Comparison of ENCODE assay signal across 1 cellular context in genomic region chr1:32013386-32014198, GRCh38.
TF ChIP-seq lines count a peak whose summit lies in the region.

A gene with protein sequence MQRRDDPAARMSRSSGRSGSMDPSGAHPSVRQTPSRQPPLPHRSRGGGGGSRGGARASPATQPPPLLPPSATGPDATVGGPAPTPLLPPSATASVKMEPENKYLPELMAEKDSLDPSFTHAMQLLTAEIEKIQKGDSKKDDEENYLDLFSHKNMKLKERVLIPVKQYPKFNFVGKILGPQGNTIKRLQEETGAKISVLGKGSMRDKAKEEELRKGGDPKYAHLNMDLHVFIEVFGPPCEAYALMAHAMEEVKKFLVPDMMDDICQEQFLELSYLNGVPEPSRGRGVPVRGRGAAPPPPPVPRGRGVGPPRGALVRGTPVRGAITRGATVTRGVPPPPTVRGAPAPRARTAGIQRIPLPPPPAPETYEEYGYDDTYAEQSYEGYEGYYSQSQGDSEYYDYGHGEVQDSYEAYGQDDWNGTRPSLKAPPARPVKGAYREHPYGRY (plus strand): TSS chr1:32013868. CDS start chr1:32013996, 128 bp downstream.

TF ChIP-seq in K562, 482 proteins besides CTCF, POLR2A, EP300 and RAD21 (continued from another document and continues in another):
- peak; percentile 83 for TF ChIP-seq CBFA2T2 (conservative IDR thresholded peaks at IDR 0.05)
- peak; percentile 70; the same call in 1 of the 2 replicates for TF ChIP-seq ELF2 (CRISPR knock-in tag; IDR thresholded peaks at IDR 0.05)
- TF ChIP-seq ZNF75A (CRISPR knock-in tag; IDR thresholded peaks at IDR 0.05) = no peak
- peak; percentile 65 for TF ChIP-seq ETV1 (tag; conservative IDR thresholded peaks at IDR 0.05; ENCODE audit: low read depth)
- no peak for TF ChIP-seq CHAMP1 (IDR thresholded peaks at IDR 0.05)
- TF ChIP-seq GATA2 (CRISPR knock-in tag; IDR thresholded peaks at IDR 0.05) = no peak
- TF ChIP-seq POLR2AphosphoS5 (IDR thresholded peaks at IDR 0.05; ENCODE audit: control insufficient read depth, insufficient read depth, low read depth, low read length) = peak; percentile 85
- no peak for TF ChIP-seq SLC30A9 (CRISPR knock-in tag; IDR thresholded peaks at IDR 0.05)
- peak; percentile 93 for TF ChIP-seq CHD1 (IDR thresholded peaks at IDR 0.05; ENCODE audit: low read length)
- TF ChIP-seq NEUROD1 (IDR thresholded peaks at IDR 0.05; ENCODE audit: borderline replicate concordance, low read depth, low read length, partially characterized antibody) = peak; percentile 50
- no peak for TF ChIP-seq XRCC3 (IDR thresholded peaks at IDR 0.05)
- TF ChIP-seq EZH2 (IDR thresholded peaks at IDR 0.05; ENCODE audit: borderline replicate concordance, low read depth, low read length) = no peak
- peak; percentile 86 for TF ChIP-seq POLR2H (tag; IDR thresholded peaks at IDR 0.05; ENCODE audit: low read depth)
- TF ChIP-seq ZNF778 (CRISPR knock-in tag; IDR thresholded peaks at IDR 0.05) = no peak
- TF ChIP-seq E2F3 (CRISPR knock-in tag; IDR thresholded peaks at IDR 0.05) = peak; percentile 71; the same call in 1 of the 2 replicates
- TF ChIP-seq SNIP1 (IDR thresholded peaks at IDR 0.05; ENCODE audit: low read depth) = no peak
- TF ChIP-seq BCL6 (CRISPR knock-in tag; IDR thresholded peaks at IDR 0.05) = no peak
- TF ChIP-seq CC2D1A (IDR thresholded peaks at IDR 0.05) = no peak
- TF ChIP-seq, protein P1, sequence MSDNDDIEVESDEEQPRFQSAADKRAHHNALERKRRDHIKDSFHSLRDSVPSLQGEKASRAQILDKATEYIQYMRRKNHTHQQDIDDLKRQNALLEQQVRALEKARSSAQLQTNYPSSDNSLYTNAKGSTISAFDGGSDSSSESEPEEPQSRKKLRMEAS (CRISPR knock-in tag; IDR thresholded peaks at IDR 0.05) = peak; percentile 99
- TF ChIP-seq, protein P2, sequence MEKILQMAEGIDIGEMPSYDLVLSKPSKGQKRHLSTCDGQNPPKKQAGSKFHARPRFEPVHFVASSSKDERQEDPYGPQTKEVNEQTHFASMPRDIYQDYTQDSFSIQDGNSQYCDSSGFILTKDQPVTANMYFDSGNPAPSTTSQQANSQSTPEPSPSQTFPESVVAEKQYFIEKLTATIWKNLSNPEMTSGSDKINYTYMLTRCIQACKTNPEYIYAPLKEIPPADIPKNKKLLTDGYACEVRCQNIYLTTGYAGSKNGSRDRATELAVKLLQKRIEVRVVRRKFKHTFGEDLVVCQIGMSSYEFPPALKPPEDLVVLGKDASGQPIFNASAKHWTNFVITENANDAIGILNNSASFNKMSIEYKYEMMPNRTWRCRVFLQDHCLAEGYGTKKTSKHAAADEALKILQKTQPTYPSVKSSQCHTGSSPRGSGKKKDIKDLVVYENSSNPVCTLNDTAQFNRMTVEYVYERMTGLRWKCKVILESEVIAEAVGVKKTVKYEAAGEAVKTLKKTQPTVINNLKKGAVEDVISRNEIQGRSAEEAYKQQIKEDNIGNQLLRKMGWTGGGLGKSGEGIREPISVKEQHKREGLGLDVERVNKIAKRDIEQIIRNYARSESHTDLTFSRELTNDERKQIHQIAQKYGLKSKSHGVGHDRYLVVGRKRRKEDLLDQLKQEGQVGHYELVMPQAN (IDR thresholded peaks at IDR 0.05; ENCODE audit: borderline replicate concordance) = peak; percentile 96
- peak; percentile 91; the same call in 1 of the 2 replicates for TF ChIP-seq MXI1 (IDR thresholded peaks at IDR 0.05; ENCODE audit: low read depth, low read length)
- TF ChIP-seq FOXA1 (IDR thresholded peaks at IDR 0.05; ENCODE audit: borderline replicate concordance) = no peak
- peak; percentile 95 for TF ChIP-seq TOE1 (IDR thresholded peaks at IDR 0.05; ENCODE audit: borderline replicate concordance)
- TF ChIP-seq TOE1 (CRISPR knock-in tag; IDR thresholded peaks at IDR 0.05; ENCODE audit: borderline replicate concordance, low read depth) = no peak
- peak; percentile 5 for TF ChIP-seq PRDM10 (IDR thresholded peaks at IDR 0.05; ENCODE audit: partially characterized antibody)
- TF ChIP-seq KDM2B (CRISPR knock-in tag; IDR thresholded peaks at IDR 0.05) = peak; percentile 92; the same call in 1 of the 2 replicates
- TF ChIP-seq FOXJ2 (tag; IDR thresholded peaks at IDR 0.05) = no peak
- TF ChIP-seq TAF15 (IDR thresholded peaks at IDR 0.05; ENCODE audit: low read depth, low read length) = no peak
- TF ChIP-seq MAFK (IDR thresholded peaks at IDR 0.05; ENCODE audit: low read length) = no peak
- TF ChIP-seq, protein P3, sequence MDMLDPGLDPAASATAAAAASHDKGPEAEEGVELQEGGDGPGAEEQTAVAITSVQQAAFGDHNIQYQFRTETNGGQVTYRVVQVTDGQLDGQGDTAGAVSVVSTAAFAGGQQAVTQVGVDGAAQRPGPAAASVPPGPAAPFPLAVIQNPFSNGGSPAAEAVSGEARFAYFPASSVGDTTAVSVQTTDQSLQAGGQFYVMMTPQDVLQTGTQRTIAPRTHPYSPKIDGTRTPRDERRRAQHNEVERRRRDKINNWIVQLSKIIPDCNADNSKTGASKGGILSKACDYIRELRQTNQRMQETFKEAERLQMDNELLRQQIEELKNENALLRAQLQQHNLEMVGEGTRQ (CRISPR knock-in tag; IDR thresholded peaks at IDR 0.05) = peak; percentile 94
- TF ChIP-seq HCFC1 (IDR thresholded peaks at IDR 0.05; ENCODE audit: low read depth, low read length) = peak; percentile 58
- TF ChIP-seq, protein P4, sequence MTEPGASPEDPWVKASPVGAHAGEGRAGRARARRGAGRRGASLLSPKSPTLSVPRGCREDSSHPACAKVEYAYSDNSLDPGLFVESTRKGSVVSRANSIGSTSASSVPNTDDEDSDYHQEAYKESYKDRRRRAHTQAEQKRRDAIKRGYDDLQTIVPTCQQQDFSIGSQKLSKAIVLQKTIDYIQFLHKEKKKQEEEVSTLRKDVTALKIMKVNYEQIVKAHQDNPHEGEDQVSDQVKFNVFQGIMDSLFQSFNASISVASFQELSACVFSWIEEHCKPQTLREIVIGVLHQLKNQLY (CRISPR knock-in tag; conservative IDR thresholded peaks at IDR 0.05) = no peak
- no peak for TF ChIP-seq ZNF133 (CRISPR knock-in tag; IDR thresholded peaks at IDR 0.05)
- TF ChIP-seq AFF4 (CRISPR knock-in tag; IDR thresholded peaks at IDR 0.05) = peak; percentile 93
- TF ChIP-seq, protein P5, sequence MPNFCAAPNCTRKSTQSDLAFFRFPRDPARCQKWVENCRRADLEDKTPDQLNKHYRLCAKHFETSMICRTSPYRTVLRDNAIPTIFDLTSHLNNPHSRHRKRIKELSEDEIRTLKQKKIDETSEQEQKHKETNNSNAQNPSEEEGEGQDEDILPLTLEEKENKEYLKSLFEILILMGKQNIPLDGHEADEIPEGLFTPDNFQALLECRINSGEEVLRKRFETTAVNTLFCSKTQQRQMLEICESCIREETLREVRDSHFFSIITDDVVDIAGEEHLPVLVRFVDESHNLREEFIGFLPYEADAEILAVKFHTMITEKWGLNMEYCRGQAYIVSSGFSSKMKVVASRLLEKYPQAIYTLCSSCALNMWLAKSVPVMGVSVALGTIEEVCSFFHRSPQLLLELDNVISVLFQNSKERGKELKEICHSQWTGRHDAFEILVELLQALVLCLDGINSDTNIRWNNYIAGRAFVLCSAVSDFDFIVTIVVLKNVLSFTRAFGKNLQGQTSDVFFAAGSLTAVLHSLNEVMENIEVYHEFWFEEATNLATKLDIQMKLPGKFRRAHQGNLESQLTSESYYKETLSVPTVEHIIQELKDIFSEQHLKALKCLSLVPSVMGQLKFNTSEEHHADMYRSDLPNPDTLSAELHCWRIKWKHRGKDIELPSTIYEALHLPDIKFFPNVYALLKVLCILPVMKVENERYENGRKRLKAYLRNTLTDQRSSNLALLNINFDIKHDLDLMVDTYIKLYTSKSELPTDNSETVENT (CRISPR knock-in tag; IDR thresholded peaks at IDR 0.05) = 0 out of 2 replicates have a peak, but pooled peaks have one; percentile 30
- peak; percentile 74; the same call in 1 of the 2 replicates for TF ChIP-seq MITF (IDR thresholded peaks at IDR 0.05)
- no peak; the same call in 1 of the 2 replicates for TF ChIP-seq ZNF12 (CRISPR knock-in tag; IDR thresholded peaks at IDR 0.05)
- TF ChIP-seq ZNF347 (CRISPR knock-in tag; IDR thresholded peaks at IDR 0.05; ENCODE audit: low read depth) = no peak
- no peak for TF ChIP-seq ZBTB8A (IDR thresholded peaks at IDR 0.05; ENCODE audit: partially characterized antibody)
- no peak for TF ChIP-seq ID3 (CRISPR knock-in tag; IDR thresholded peaks at IDR 0.05)
- TF ChIP-seq ID3 (tag; IDR thresholded peaks at IDR 0.05) = peak; percentile 76; the same call in 1 of the 2 replicates
- TF ChIP-seq NUFIP1 (IDR thresholded peaks at IDR 0.05; ENCODE audit: partially characterized antibody) = no peak
- TF ChIP-seq SMAD2 (IDR thresholded peaks at IDR 0.05; ENCODE audit: low read depth, low read length) = no peak
- TF ChIP-seq BRF1 (IDR thresholded peaks at IDR 0.05; ENCODE audit: borderline replicate concordance, extremely low read depth, insufficient read length) = no peak
- TF ChIP-seq ZNF586 (CRISPR knock-in tag; conservative IDR thresholded peaks at IDR 0.05) = no peak
